In the genomic region with DNA sequence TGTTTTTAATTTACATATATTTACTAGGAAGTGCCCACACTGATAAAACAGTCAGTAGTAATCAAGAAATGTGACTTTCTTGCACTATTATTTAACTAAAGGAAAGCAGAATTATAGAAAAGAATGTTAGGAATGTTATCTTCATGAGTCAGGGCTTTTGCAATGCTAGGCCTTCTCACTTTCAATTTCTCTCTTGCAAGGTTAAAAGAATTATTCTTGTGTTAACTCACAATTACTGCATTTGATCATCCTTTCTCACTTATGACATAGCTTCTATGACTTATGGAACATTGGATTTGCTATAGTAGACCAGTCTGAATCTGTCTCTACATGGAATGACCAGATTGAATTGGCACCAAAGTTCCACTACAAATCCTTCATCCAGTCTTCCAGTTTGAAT, we compare ENCODE assay signal across 15 cellular contexts.
DNase-seq lines count a peak whose midpoint lies in the region; ATAC-seq, FAIRE-seq and TF ChIP-seq lines count a peak whose summit lies in the region.
"Had no signal": no experiment of that assay in that cellular context is flagged by ENCODE, and none has a peak within 500 bp of the region (broad histone marks: within the 10 kb centered on the region; RNA-seq: fewer than 3 reads in every experiment).

No MANE protein-coding gene starts in this region.

- no peak for TF ChIP-seq EP300 in transverse colon (IDR thresholded peaks at IDR 0.05; ENCODE audit: low read depth)

- H3K9me3 ChIP-seq in adipocyte (ENCODE audit: control insufficient read depth, low read length) (no peaks in the 10 kb centered on the region), colonic mucosa (no peaks in the 10 kb centered on the region), transverse colon (no peaks in the 10 kb centered on the region)
- H3K9me3 ChIP-seq: suprapubic skin had no signal

- ATAC-seq in foreskin keratinocyte (peak; percentile 33), HG02759 (IDR thresholded peaks at IDR 0.05; ENCODE audit: unreplicated experiment) (no peak)

- no peaks in the 10 kb centered on the region for H3K36me3 ChIP-seq in adipocyte (ENCODE audit: control insufficient read depth, insufficient read depth, low read length, severe bottlenecking)
- H3K36me3 ChIP-seq in colonic mucosa = no peaks in the 10 kb centered on the region
- no peaks in the 10 kb centered on the region for H3K36me3 ChIP-seq in transverse colon
- H3K36me3 ChIP-seq: suprapubic skin had no signal

- in situ Hi-C loops in transverse colon (cut with MboI; ENCODE audit: low pct_ligation_motif_present in 1 of 4, low pct_unique_long_range_greater_than_20kb in 1 of 4, low sequenced_read_pairs in 3 of 4) = no loop called here

- H3K27ac ChIP-seq in foreskin keratinocyte = no peak overlapping the region
- H3K27ac ChIP-seq in colonic mucosa = no peak overlapping the region
- H3K27ac ChIP-seq in transverse colon = no peak overlapping the region
- H3K27ac ChIP-seq: suprapubic skin had no signal

- H3K4me3 ChIP-seq in adipocyte (ENCODE audit: low read length) (no peak overlapping the region), retinal pigment epithelial cell (ENCODE audit: low read length) (no peak overlapping the region), colonic mucosa (no peak overlapping the region), transverse colon (no peak overlapping the region)
- H3K4me3 ChIP-seq: suprapubic skin had no signal

- TF ChIP-seq POLR2A in transverse colon (IDR thresholded peaks at IDR 0.05) = no peak

- no peak overlapping the region for H3K9ac ChIP-seq in adipocyte (ENCODE audit: low read length)
- no peak overlapping the region for H3K9ac ChIP-seq in colonic mucosa (ENCODE audit: low read depth in 2 of 2, low read length in 2 of 2)

- no peaks in the 10 kb centered on the region for H3K27me3 ChIP-seq in adipocyte (replicated peaks; ENCODE audit: control insufficient read depth, insufficient read depth, low read length)
- H3K27me3 ChIP-seq in foreskin keratinocyte = no peaks in the 10 kb centered on the region
- no peaks in the 10 kb centered on the region for H3K27me3 ChIP-seq in colonic mucosa
- no peaks in the 10 kb centered on the region for H3K27me3 ChIP-seq in transverse colon

- H3K4me1 ChIP-seq in adipocyte (ENCODE audit: control insufficient read depth, insufficient read depth, low read length) (peaks cover 8% of the 10 kb centered on the region), foreskin keratinocyte (peaks cover 8% of the 10 kb centered on the region), colonic mucosa (no peaks in the 10 kb centered on the region), transverse colon (no peaks in the 10 kb centered on the region)
- H3K4me1 ChIP-seq: suprapubic skin had no signal

- TF ChIP-seq CTCF in foreskin keratinocyte (conservative IDR thresholded peaks at IDR 0.05) (no peak), retinal pigment epithelial cell (conservative IDR thresholded peaks at IDR 0.05; ENCODE audit: low read depth, low read length) (no peak), colonic mucosa (IDR thresholded peaks at IDR 0.05) (no peak), transverse colon (IDR thresholded peaks at IDR 0.05) (no peak)

- intact Hi-C loops in colonic mucosa (cut with DNase I) (no loop called here), transverse colon (cut with DNase I; ENCODE audit: low total_unique reads) (no loop called here)

- DNase-seq in HTR-8/SVneo (ENCODE audit: insufficient read length, low spot score) = peak; percentile 50
- DNase-seq in adipocyte (ENCODE audit: low read depth) = peak; percentile 67
- peak; percentile 51 to 74 for DNase-seq in foreskin keratinocyte
- DNase-seq in retinal pigment epithelial cell (ENCODE audit: low read depth) = peak; percentile 43
- no peak for DNase-seq in colonic mucosa
- DNase-seq in transverse colon = no peak
- DNase-seq: DMS153; effector CD4-positive, alpha-beta T cell; NCI-H2029 treated with DMSO at 0.1 percent for 48 hours; occipital lobe; OCI-M1 had no signal

- peak; percentile 28 for FAIRE-seq in HTR-8/SVneo (lab: Jason Lieb, UNC)
- FAIRE-seq: GM12891, islet of Langerhans had no signal

Comparison
In these comparisons a context has a peak if more than half of its experiments do, and no peak if none do; other contexts are left out.
1. DNase-seq: peak in HTR-8/SVneo (single experiment), adipocyte (single experiment), foreskin keratinocyte (2 of 2) and retinal pigment epithelial cell (single experiment); none in colonic mucosa (single experiment) and transverse colon (single experiment).